8 cellular contexts compared by ENCODE assay signal in the genomic region with DNA sequence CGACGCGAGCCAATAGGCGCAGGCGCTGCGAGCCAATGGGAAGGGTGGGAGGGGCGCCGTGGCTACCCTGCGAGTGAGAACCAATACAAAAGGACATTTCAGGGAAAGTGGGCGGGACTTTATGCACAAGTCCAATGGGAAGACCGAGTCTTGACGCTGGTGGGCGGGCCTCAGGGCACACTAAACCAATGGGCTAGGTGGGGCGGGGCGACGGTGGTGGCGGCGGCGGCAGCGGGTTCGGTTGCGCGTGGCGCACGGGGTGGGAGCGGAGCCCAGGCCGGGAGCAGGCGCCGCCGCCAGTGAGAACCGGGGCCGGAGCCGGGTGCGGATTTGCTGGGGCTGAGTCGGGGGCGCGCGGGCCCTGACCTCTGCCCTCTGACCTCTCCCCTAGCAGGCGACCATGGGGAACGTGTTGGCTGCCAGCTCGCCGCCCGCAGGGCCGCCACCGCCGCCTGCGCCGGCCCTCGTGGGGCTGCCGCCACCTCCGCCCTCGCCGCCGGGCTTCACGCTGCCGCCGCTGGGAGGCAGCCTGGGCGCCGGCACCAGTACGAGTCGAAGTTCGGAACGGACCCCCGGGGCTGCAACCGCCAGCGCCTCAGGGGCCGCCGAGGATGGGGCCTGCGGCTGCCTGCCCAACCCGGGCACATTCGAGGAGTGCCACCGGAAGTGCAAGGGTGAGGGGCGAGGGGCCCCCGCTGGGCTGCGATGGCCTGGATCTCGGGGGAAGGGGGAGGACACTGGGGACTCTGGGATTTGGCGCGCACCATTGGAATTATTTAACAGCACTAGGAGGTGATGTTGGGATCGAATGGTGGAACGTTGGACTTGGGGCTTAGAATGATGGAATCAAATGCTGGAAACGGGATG. TPM values are rescaled to one million over a fixed set of nuclear protein-coding genes. Genes with fewer than 3 reads are reported as not detected.
A peak's percentile ranks its signal among the peaks of the same experiment; 100 is the strongest.
DNase-seq lines count a peak whose midpoint lies in the region; ATAC-seq and TF ChIP-seq lines count a peak whose summit lies in the region.

A gene (plus strand): TSS at position 239 of the 867 bp plus-strand sequence. CDS start 162 bp downstream, at position 401.

- peaks cover 6% of the 10 kb centered on the region; the same call in 1 of the 2 replicates for H4K20me1 ChIP-seq in PC-3 (ENCODE audit: low read length)

- H3K9ac ChIP-seq in PC-3 (ENCODE audit: low read length), result peak within 1 kb of the TSS; percentile 98

- H2AFZ ChIP-seq in PC-3 (ENCODE audit: low read length), result peak within 1 kb of the TSS; percentile 85

- no peaks in the 10 kb centered on the region for H3K27me3 ChIP-seq in PC-3 (ENCODE audit: low read length)

- H3K27ac ChIP-seq in PC-3 (ENCODE audit: low read length), result peak within 1 kb of the TSS; percentile 86
- peak within 1 kb of the TSS; percentile 98 for H3K27ac ChIP-seq in adipose tissue (ENCODE audit: low read depth, low read length)
- H3K27ac ChIP-seq in skin epidermis, result peak within 1 kb of the TSS in 20 of 21 experiments; percentile 79 to 97 (median 90)

- H3K9me2 ChIP-seq in PC-3 (replicated peaks; ENCODE audit: low read length), result no peaks in the 10 kb centered on the region

- no peaks in the 10 kb centered on the region for H3F3A ChIP-seq in PC-3 (ENCODE audit: low read length, unreplicated experiment)

- POLR2A ChIA-PET in PC-3 (lab: Charles Lee; ENCODE audit: unreplicated experiment), result no interaction called here

- H3K4me3 ChIP-seq in PC-3 (ENCODE audit: low read length) (peak within 1 kb of the TSS; percentile 99), skin epidermis (peak within 1 kb of the TSS; percentile 72 to 97 (median 87))

- CTCF ChIA-PET in PC-3 (lab: Charles Lee), result no interaction called here

- TF ChIP-seq CTCF in PC-3 (conservative IDR thresholded peaks at IDR 0.05; ENCODE audit: low read depth, low read length), result no peak

- intact Hi-C loops in PC-3 (cut with micrococcal nuclease), result loop anchor here (5.0 kb wide), 1 partner anchor 44 kb away; a partner anchor contains a TSS

- WGBS in adipose tissue, 3 donors, result 0% methylated on average over 57 to 80 of the region's 81 CpGs

- peaks cover 42% of the 10 kb centered on the region for H3K79me2 ChIP-seq in PC-3 (ENCODE audit: low read length)

- peak within 1 kb of the TSS; percentile 100 for H3K4me2 ChIP-seq in PC-3 (ENCODE audit: low read length)

- ATAC-seq in GM18499 (IDR thresholded peaks at IDR 0.05; ENCODE audit: insufficient read depth, unreplicated experiment) (peak; percentile 59), HG03439 (IDR thresholded peaks at IDR 0.05; ENCODE audit: unreplicated experiment) (peak; percentile 63), PC-3 (no peak), HG03565 (IDR thresholded peaks at IDR 0.05; ENCODE audit: unreplicated experiment) (no peak)

- peak; percentile 96 for DNase-seq in A172 (ENCODE audit: low spot score)
- no peak for DNase-seq in PC-3
- DNase-seq in iPS DF 19.7 (ENCODE audit: low read depth, low spot score), result peak; percentile 97

- peaks cover 16% of the 10 kb centered on the region for H3K4me1 ChIP-seq in PC-3 (ENCODE audit: insufficient read depth, low read length)

- BruUV-seq in PC-3 (replicated peaks; lab: Mats Ljungman, UMichigan), result no TSS peak

- no peaks in the 10 kb centered on the region for H3K9me3 ChIP-seq in PC-3 (ENCODE audit: low read length)

- peaks cover 23% of the 10 kb centered on the region for H3K36me3 ChIP-seq in PC-3 (ENCODE audit: low read depth, low read length)

RNA-seq across cellular contexts. Expression of the gene that starts here (rescaled TPM):
- 109 and 111 TPM in 2 replicates for total RNA-seq in A172 (2014; rRNA removed; shearing (Covaris generic))
- 190 and 201 TPM in 2 replicates for total RNA-seq in PC-3 (2014; rRNA removed)
- polyA plus RNA-seq in adipose tissue, result 10 to 100 TPM; 25.6 to 60.5 (median 26.4) TPM

Comparison
In these comparisons a context has a peak if more than half of its experiments do, and no peak if none do; other contexts are left out.
1. ATAC-seq: peak in GM18499 (single experiment) and HG03439 (single experiment); none in PC-3 (single experiment) and HG03565 (single experiment).
2. Peak in every context shown above with its lines, with median percentiles within 50 percentile points of each other: H3K27ac ChIP-seq.